In the genomic region with DNA sequence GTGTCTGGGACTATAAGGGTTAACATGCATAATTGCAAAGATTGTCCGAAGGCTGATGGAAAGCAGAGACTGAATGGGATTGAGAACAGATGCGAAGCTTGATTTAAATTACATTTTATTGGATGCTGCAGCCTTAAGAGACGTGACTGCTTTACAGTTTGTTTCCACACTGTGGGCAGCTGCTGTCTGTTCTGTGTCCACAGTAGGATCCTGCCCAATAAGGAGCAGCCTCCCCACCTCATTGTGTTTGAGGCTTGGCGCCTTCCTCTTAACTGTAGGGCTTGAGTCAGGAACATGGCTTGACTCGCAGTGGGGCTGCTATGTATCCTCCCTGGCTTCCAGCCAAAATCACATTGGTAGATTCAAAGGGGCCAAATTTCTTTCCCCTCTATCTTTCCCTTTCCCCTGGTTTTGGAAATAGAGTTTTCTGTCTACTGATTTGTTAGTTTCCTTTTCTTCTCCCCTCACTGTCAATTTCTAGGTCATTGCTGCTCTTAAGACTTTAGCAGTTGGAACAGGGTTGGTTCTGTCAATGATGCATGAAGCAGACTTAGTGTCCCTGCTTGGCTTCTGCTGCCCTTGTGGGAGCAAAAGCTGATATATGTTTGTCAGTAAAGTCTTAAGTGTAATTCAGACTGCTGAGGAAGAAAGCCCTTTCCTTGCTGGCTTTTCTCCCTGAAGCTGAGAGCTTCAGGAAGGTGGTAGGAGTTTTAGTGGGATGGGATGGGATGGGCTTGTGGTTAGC, we compare ENCODE assay signal across 8 cellular contexts. TPM values are rescaled to one million over a fixed set of nuclear protein-coding genes. Genes with fewer than 3 reads are reported as not detected.
A peak's percentile ranks its signal among the peaks of the same experiment; 100 is the strongest.
DNase-seq lines count a peak whose midpoint lies in the region; ATAC-seq and TF ChIP-seq lines count a peak whose summit lies in the region.

No MANE protein-coding gene starts in this region.

- H3K4me1 ChIP-seq in right atrium auricular region, result peaks cover 0 to 63% of the 10 kb centered on the region in 2 donors
- peaks cover 37 to 48% of the 10 kb centered on the region in 2 donors for H3K4me1 ChIP-seq in left lung

- H3K27ac ChIP-seq in right atrium auricular region (peak overlapping the region in 1 of 2 donors; percentile 32), left lung (peak overlapping the region in 1 of 2 donors; percentile 0)

- intact Hi-C loops in Right ventricle myocardium inferior (cut with DNase I), result loop anchor here (1.0 to 2.0 kb wide), 2 partner anchors 51 to 113 kb away; partner anchors contain the start of gene TOP2A
- intact Hi-C loops in left lung (cut with DNase I), result loop anchor here in 1 of 2 donors (10.0 kb wide), 1 partner anchor 51 kb away; no protein-coding TSS in a partner anchor

- ATAC-seq in Right ventricle myocardium inferior (peak; percentile 32), left lung (peak; percentile 52), HG03442 (IDR thresholded peaks at IDR 0.05; ENCODE audit: unreplicated experiment) (no peak), GM21786 (IDR thresholded peaks at IDR 0.05; ENCODE audit: unreplicated experiment) (no peak), HG03342 (IDR thresholded peaks at IDR 0.05; ENCODE audit: unreplicated experiment) (no peak)

- H3K4me3 ChIP-seq in right atrium auricular region, result no peak overlapping the region
- H3K4me3 ChIP-seq in left lung, result no peak overlapping the region

- no peaks in the 10 kb centered on the region for H3K27me3 ChIP-seq in right atrium auricular region
- no peaks in the 10 kb centered on the region for H3K27me3 ChIP-seq in left lung

- TF ChIP-seq CTCF in right atrium auricular region (IDR thresholded peaks at IDR 0.05) (no peak), left lung (IDR thresholded peaks at IDR 0.05) (no peak)

- peak; percentile 55 for DNase-seq in Right ventricle myocardium inferior (ENCODE audit: missing footprints)
- DNase-seq in right atrium auricular region (ENCODE audit: low spot score), result no peak
- DNase-seq in astrocyte of the hippocampus (ENCODE audit: low read depth, low spot score), result peak; percentile 62
- no peak for DNase-seq in left lung
- DNase-seq in effector CD4-positive, alpha-beta T cell, result no peak

- H3K9me3 ChIP-seq in right atrium auricular region, result no peaks in the 10 kb centered on the region
- H3K9me3 ChIP-seq in left lung, result no peaks in the 10 kb centered on the region

- H3K36me3 ChIP-seq in right atrium auricular region, result no peaks in the 10 kb centered on the region
- H3K36me3 ChIP-seq in left lung, result no peaks in the 10 kb centered on the region

RNA-seq across cellular contexts. Expression of gene RARA, which starts 5.1 kb away (rescaled TPM):
- total RNA-seq in Right ventricle myocardium inferior, result 17.9 TPM
- 10 to 100 TPM; 28.5 to 51.7 TPM for total RNA-seq in right atrium auricular region
- total RNA-seq in left lung, result 10 to 100 TPM; 54.7 to 62.6 TPM

RNA-seq across cellular contexts. Expression of gene CDC6, which starts 16.2 kb away (rescaled TPM):
- 1.9 TPM for total RNA-seq in Right ventricle myocardium inferior
- 1 to 10 TPM in 1 of 2 donors, under 1 TPM in 1; 0.44 to 1.0 TPM for total RNA-seq in right atrium auricular region
- total RNA-seq in left lung, result 10 to 100 TPM; 12.8 to 24.1 TPM

Comparison
In these comparisons a context has a peak if more than half of its experiments do, and no peak if none do; other contexts are left out.
1. DNase-seq: peak in Right ventricle myocardium inferior (single experiment) and astrocyte of the hippocampus (single experiment); none in right atrium auricular region (single experiment), left lung (0 of 2) and effector CD4-positive, alpha-beta T cell (single experiment).
2. ATAC-seq: peak in Right ventricle myocardium inferior (single experiment) and left lung (single experiment); none in HG03442 (single experiment), GM21786 (single experiment) and HG03342 (single experiment).